26 cellular contexts compared by ENCODE assay signal in the genomic region with DNA sequence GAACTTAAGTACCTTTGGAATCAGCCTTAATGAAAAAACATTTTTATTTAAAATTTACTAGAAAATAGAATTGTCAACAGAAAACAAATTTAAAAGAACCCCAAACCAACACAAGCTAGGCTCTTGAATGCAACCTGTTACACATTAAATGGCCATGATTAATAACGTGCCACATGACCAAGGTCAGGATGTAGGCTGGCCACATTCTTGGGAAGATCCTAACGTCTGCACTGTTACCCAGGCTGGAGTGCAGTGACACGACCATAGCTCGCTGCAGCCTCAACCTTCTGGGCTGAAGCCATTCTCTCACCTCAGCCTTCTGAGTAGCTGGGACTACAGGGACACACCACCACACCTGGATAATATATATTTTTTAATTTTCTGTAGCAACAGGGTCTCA.
"Had no signal": no experiment of that assay in that cellular context is flagged by ENCODE, and none has a peak within 500 bp of the region (broad histone marks: within the 10 kb centered on the region; RNA-seq: fewer than 3 reads in every experiment).

No MANE protein-coding gene starts in this region.

- H3K4me1 ChIP-seq: prostate gland, uterus had no signal

- H3K36me3 ChIP-seq: lower lobe of right lung, neutrophil, prostate gland, sigmoid colon, spleen, suprapubic skin, transverse colon, upper lobe of right lung, uterus had no signal

- H3K9ac ChIP-seq: parathyroid adenoma had no signal

- H2AFZ ChIP-seq: parathyroid adenoma had no signal

- H3K4me3 ChIP-seq: lower lobe of right lung, prostate gland, sigmoid colon, spleen, suprapubic skin, transverse colon, upper lobe of right lung, uterus had no signal

- H3K27ac ChIP-seq: lower lobe of right lung, neutrophil, parathyroid adenoma, prostate gland, sigmoid colon, spleen, suprapubic skin, transverse colon, upper lobe of right lung, uterus had no signal

- H3K36me3 Mint-ChIP-seq: immature natural killer cell, natural killer cell had no signal

- H3K9me3 Mint-ChIP-seq: effector memory CD8-positive, alpha-beta T cell; immature natural killer cell; natural killer cell; stimulated activated naive CD8-positive, alpha-beta T cell treated with anti-CD3 and anti-CD28 coated beads, Interleukin-15, amount 100 ng/mL, for 72 hours had no signal

- H3K4me3 Mint-ChIP-seq: effector memory CD8-positive, alpha-beta T cell; immature natural killer cell; natural killer cell; stimulated activated naive CD8-positive, alpha-beta T cell treated with anti-CD3 and anti-CD28 coated beads, Interleukin-15, amount 100 ng/mL, for 72 hours had no signal

- H3K27me3 ChIP-seq: neutrophil, sigmoid colon, spleen, suprapubic skin, transverse colon, upper lobe of right lung, uterus had no signal

- H3K9me3 ChIP-seq: lower lobe of right lung, neutrophil, prostate gland, sigmoid colon, spleen, suprapubic skin, transverse colon, upper lobe of right lung, uterus had no signal

- DNase-seq: cerebellar nuclear complex; cortex of kidney; effector memory CD8-positive, alpha-beta T cell; erythroblast; foreskin melanocyte; hypothalamus; immature natural killer cell; islet precursor cell; kidney glomerular epithelial cell; left ventricle myocardium superior; lower lobe of right lung; natural killer cell; right cardiac atrium; sigmoid colon; spleen; stimulated activated CD4-positive, alpha-beta T cell treated with anti-CD3 and anti-CD28 coated beads, Interleukin-4, amount 100 ng/mL, for 1 hour; stimulated activated CD8-positive, alpha-beta memory T cell treated with anti-CD3 and anti-CD28 coated beads, Interleukin-4, amount 100 ng/mL, for 48 hours; stimulated activated naive CD4-positive, alpha-beta T cell; stimulated activated naive CD8-positive, alpha-beta T cell treated with anti-CD3 and anti-CD28 coated beads, Interleukin-15, amount 100 ng/mL, for 72 hours; transverse colon; upper lobe of right lung; uterus had no signal

- H3K27ac Mint-ChIP-seq: immature natural killer cell; stimulated activated naive CD8-positive, alpha-beta T cell treated with anti-CD3 and anti-CD28 coated beads, Interleukin-15, amount 100 ng/mL, for 72 hours had no signal

- H3K27me3 Mint-ChIP-seq: effector memory CD8-positive, alpha-beta T cell; stimulated activated naive CD8-positive, alpha-beta T cell treated with anti-CD3 and anti-CD28 coated beads, Interleukin-15, amount 100 ng/mL, for 72 hours had no signal

- ATAC-seq: effector memory CD8-positive, alpha-beta T cell; left ventricle myocardium superior; lower lobe of right lung; natural killer cell; upper lobe of right lung had no signal
